8 cellular contexts compared by ENCODE assay signal in genomic region chr2:69724540-69725159, GRCh38. TPM values are rescaled to one million over a fixed set of nuclear protein-coding genes. Genes with fewer than 3 reads are reported as not detected.
DNase-seq lines count a peak whose midpoint lies in the region; ATAC-seq and TF ChIP-seq lines count a peak whose summit lies in the region.

No MANE protein-coding gene starts in this region.

- no peak overlapping the region for H2AK5ac ChIP-seq in H9 (ENCODE audit: insufficient read length, low read length)

- peak overlapping the region; percentile 93 for H3K4me2 ChIP-seq in H9 (ENCODE audit: insufficient read depth, insufficient read length, low read length)

- no peak overlapping the region for H2BK15ac ChIP-seq in H9 (ENCODE audit: low read depth, low read length)

- no peaks in the 10 kb centered on the region for H3K9me3 Mint-ChIP-seq in H9
- H3K9me3 Mint-ChIP-seq in T-helper 1 cell treated with Interleukin-12 subunit alpha and Interleukin-12 subunit beta and Interleukin-4 antibody, amounts not matched to agents 30 μg/mL and 1 μg/mL, for 36 hours = no peaks in the 10 kb centered on the region

- peak; percentile 65 for DNase-seq in COR-L47 (lab: John Stamatoyannopoulos, UW)
- DNase-seq in H9 = peak; percentile 82
- peak; percentile 13 for DNase-seq in NCI-H1436 treated with DMSO at 0.1 percent for 48 hours (lab: John Stamatoyannopoulos, UW)
- peak; percentile 68 for DNase-seq in amniotic stem cell (lab: John Stamatoyannopoulos, UW)
- peak; percentile 88 for DNase-seq in left ventricle myocardium superior

- H3K18ac ChIP-seq in H9 (ENCODE audit: insufficient read length, low read depth, low read length) = no peak overlapping the region

- H3K27ac Mint-ChIP-seq in H9 = no peak overlapping the region; a peak in 2 of 7 replicates
- H3K27ac Mint-ChIP-seq in T-helper 1 cell treated with Interleukin-12 subunit alpha and Interleukin-12 subunit beta and Interleukin-4 antibody, amounts not matched to agents 30 μg/mL and 1 μg/mL, for 36 hours = no peak overlapping the region

- peak; percentile 98 for TF ChIP-seq CTCF in H9 (conservative IDR thresholded peaks at IDR 0.05)

- H3K27ac ChIP-seq in H9 (ENCODE audit: insufficient read length, low read depth, low read length) (no peak overlapping the region), rectal smooth muscle tissue (ENCODE audit: low read depth, low read length) (no peak overlapping the region)

- no peak overlapping the region for H2BK120ac ChIP-seq in H9 (ENCODE audit: low read depth, low read length, poor library complexity, severe bottlenecking)

- no peak overlapping the region for H4K91ac ChIP-seq in H9 (ENCODE audit: insufficient read length, low read depth, low read length)

- H3K4me3 ChIP-seq in rectal smooth muscle tissue (ENCODE audit: low read length) = peak overlapping the region; percentile 29

- H3K79me1 ChIP-seq in H9 (ENCODE audit: insufficient read depth, low read depth, low read length, poor library complexity, severe bottlenecking) = no peaks in the 10 kb centered on the region

- H3K27me3 ChIP-seq in H9 (ENCODE audit: insufficient read depth, low read length) (no peaks in the 10 kb centered on the region), rectal smooth muscle tissue (ENCODE audit: control insufficient read depth, insufficient read depth, low read length) (no peaks in the 10 kb centered on the region)

- peak; percentile 89 for ATAC-seq in left ventricle myocardium superior
- no peak for ATAC-seq in GM19324 (IDR thresholded peaks at IDR 0.05; ENCODE audit: low FRiP score, unreplicated experiment)

- no peak overlapping the region for H2BK20ac ChIP-seq in H9 (ENCODE audit: low read depth, low read length, poor library complexity, severe bottlenecking)

- H4K20me1 ChIP-seq in H9 (ENCODE audit: control insufficient read depth, insufficient read depth, insufficient read length) = no peaks in the 10 kb centered on the region

- H3K4me1 Mint-ChIP-seq in H9 = peaks cover 4 to 13% of the 10 kb centered on the region in 2 experiments
- peaks cover 7% of the 10 kb centered on the region for H3K4me1 Mint-ChIP-seq in T-helper 1 cell treated with Interleukin-12 subunit alpha and Interleukin-12 subunit beta and Interleukin-4 antibody, amounts not matched to agents 30 μg/mL and 1 μg/mL, for 36 hours (ENCODE audit: low read depth)

- no peak overlapping the region for H3K14ac ChIP-seq in H9 (ENCODE audit: insufficient read depth, low read length)

- WGBS in H9 (ENCODE audit: extremely low coverage, insufficient read length, low lambda C conversion rate) = no CpG with 5 or more reads among the region's 13 CpGs

- no peaks in the 10 kb centered on the region for H3K9me3 ChIP-seq in H9 (ENCODE audit: control insufficient read depth, low read depth, low read length)

- H2BK5ac ChIP-seq in H9 (ENCODE audit: insufficient read length, low read length) = no peak overlapping the region

- no peak overlapping the region for H3T11ph ChIP-seq in H9 (ENCODE audit: low read length)

- no peak overlapping the region for H3K56ac ChIP-seq in H9 (ENCODE audit: insufficient read length, low read depth, low read length)

- no peak overlapping the region for H4K5ac ChIP-seq in H9 (ENCODE audit: insufficient read length, low read depth, low read length)

- peak overlapping the region; percentile 73 to 79 for H3K4me3 Mint-ChIP-seq in H9
- H3K4me3 Mint-ChIP-seq in T-helper 1 cell treated with Interleukin-12 subunit alpha and Interleukin-12 subunit beta and Interleukin-4 antibody, amounts not matched to agents 30 μg/mL and 1 μg/mL, for 36 hours = peak overlapping the region; percentile 45

- no peak overlapping the region for H2BK12ac ChIP-seq in H9 (ENCODE audit: insufficient read length, low read depth, low read length)

- no peaks in the 10 kb centered on the region for H3K79me2 ChIP-seq in H9 (ENCODE audit: insufficient read depth, low read length)

- no peaks in the 10 kb centered on the region for H3K36me3 ChIP-seq in rectal smooth muscle tissue (ENCODE audit: control insufficient read depth, insufficient read depth, low read length)

- no peak overlapping the region for H3K23ac ChIP-seq in H9 (ENCODE audit: insufficient read length, low read depth, low read length)

- H3K23me2 ChIP-seq in H9 (ENCODE audit: insufficient read length, low read depth, low read length, poor library complexity, severe bottlenecking) = peaks cover 3% of the 10 kb centered on the region

- intact Hi-C loops in left ventricle myocardium superior (cut with micrococcal nuclease) = loop anchor here (2.0 kb wide), 1 partner anchor 92 kb away; no protein-coding TSS in a partner anchor

- H3K9ac ChIP-seq in H9 (ENCODE audit: extremely low read depth, insufficient read length, low read length) (no peak overlapping the region), rectal smooth muscle tissue (ENCODE audit: low read length) (no peak overlapping the region)

- no peaks in the 10 kb centered on the region for H3K27me3 Mint-ChIP-seq in H9 (ENCODE audit: low read depth)
- peaks cover 4% of the 10 kb centered on the region for H3K27me3 Mint-ChIP-seq in T-helper 1 cell treated with Interleukin-12 subunit alpha and Interleukin-12 subunit beta and Interleukin-4 antibody, amounts not matched to agents 30 μg/mL and 1 μg/mL, for 36 hours (ENCODE audit: low read depth)

- peak overlapping the region; percentile 99 for H2AFZ ChIP-seq in H9 (ENCODE audit: low read length)

- H3K4me1 ChIP-seq in H9 (ENCODE audit: insufficient read depth, low read length) (no peaks in the 10 kb centered on the region), rectal smooth muscle tissue (ENCODE audit: control insufficient read depth, insufficient read depth, low read length) (no peaks in the 10 kb centered on the region)

- H3K36me3 Mint-ChIP-seq in H9 (ENCODE audit: insufficient read depth in 1 of 3, low read depth in 3 of 3) = no peaks in the 10 kb centered on the region
- H3K36me3 Mint-ChIP-seq in T-helper 1 cell treated with Interleukin-12 subunit alpha and Interleukin-12 subunit beta and Interleukin-4 antibody, amounts not matched to agents 30 μg/mL and 1 μg/mL, for 36 hours (ENCODE audit: low read depth) = no peaks in the 10 kb centered on the region

- no peak overlapping the region for H3K4ac ChIP-seq in H9 (ENCODE audit: low read depth, low read length)

- no peak overlapping the region for H4K8ac ChIP-seq in H9 (replicated peaks; ENCODE audit: insufficient read length, low read depth, low read length)

RNA-seq across cellular contexts. Expression of gene ANXA4, which starts 17.3 kb away (rescaled TPM):
- total RNA-seq in H9 (2021) (14.3 and 14.4 TPM in 2 replicates), left ventricle myocardium superior (24.7 TPM)

Comparison
In these comparisons a context has a peak if more than half of its experiments do, and no peak if none do; other contexts are left out.
1. DNase-seq: peak in every context shown above with its lines; median percentile 88 in left ventricle myocardium superior; 82 in H9; 68 in amniotic stem cell; 65 in COR-L47; 13 in NCI-H1436 treated with DMSO at 0.1 percent for 48 hours.